18 cellular contexts compared by ENCODE assay signal in genomic region chr3:19190602-19191001, GRCh38. TPM values are rescaled to one million over a fixed set of nuclear protein-coding genes. Genes with fewer than 3 reads are reported as not detected.
DNase-seq lines count a peak whose midpoint lies in the region; ATAC-seq lines count a peak whose summit lies in the region.
"Had no signal": no experiment of that assay in that cellular context is flagged by ENCODE, and none has a peak within 500 bp of the region (broad histone marks: within the 10 kb centered on the region; RNA-seq: fewer than 3 reads in every experiment).

No MANE protein-coding gene starts in this region.

- DNase-seq in NCI-H2029 treated with DMSO at 0.1 percent for 48 hours (lab: John Stamatoyannopoulos, UW) (peak; percentile 23), head of caudate nucleus (no peak), left lobe of liver (ENCODE audit: low spot score) (no peak)
- no peak for DNase-seq in effector memory CD8-positive, alpha-beta T cell
- DNase-seq: DND-41, esophagus squamous epithelium, GOT3, left ventricle myocardium superior, NCI-H2171 treated with DMSO at 0.1 percent for 48 hours, SK-N-SH, WERI-Rb-1 had no signal

- no peaks in the 10 kb centered on the region for H3K36me3 Mint-ChIP-seq in effector memory CD8-positive, alpha-beta T cell (ENCODE audit: insufficient read depth)

- no peak overlapping the region for H3K4me3 Mint-ChIP-seq in effector memory CD8-positive, alpha-beta T cell
- H3K4me3 Mint-ChIP-seq: B cell, neural crest cell had no signal

- no peak overlapping the region for H3K27ac Mint-ChIP-seq in effector memory CD8-positive, alpha-beta T cell
- H3K27ac Mint-ChIP-seq: B cell had no signal

- no peaks in the 10 kb centered on the region for H3K27me3 Mint-ChIP-seq in effector memory CD8-positive, alpha-beta T cell
- H3K27me3 Mint-ChIP-seq: B cell had no signal

- peaks cover 0 to 1% of the 10 kb centered on the region in 2 donors for H3K9me3 Mint-ChIP-seq in effector memory CD8-positive, alpha-beta T cell
- H3K9me3 Mint-ChIP-seq: neural crest cell had no signal

- no peaks in the 10 kb centered on the region for H3K4me1 Mint-ChIP-seq in effector memory CD8-positive, alpha-beta T cell (ENCODE audit: low read depth in 2 of 2)
- H3K4me1 Mint-ChIP-seq: neural crest cell had no signal

- intact Hi-C loops in head of caudate nucleus (cut with DNase I) = no loop called here

- ATAC-seq in GM18520 (IDR thresholded peaks at IDR 0.05; ENCODE audit: unreplicated experiment) = peak; percentile 84
- peak; percentile 73 for ATAC-seq in GM21381 (IDR thresholded peaks at IDR 0.05; ENCODE audit: unreplicated experiment)
- peak; percentile 79 for ATAC-seq in HG03095 (IDR thresholded peaks at IDR 0.05; ENCODE audit: unreplicated experiment)
- no peak for ATAC-seq in HG03135 (IDR thresholded peaks at IDR 0.05; ENCODE audit: unreplicated experiment)
- no peak for ATAC-seq in left lobe of liver
- ATAC-seq in effector memory CD8-positive, alpha-beta T cell (replicated peaks) = no peak
- ATAC-seq: left ventricle myocardium superior had no signal

RNA-seq across cellular contexts. Expression of gene KCNH8, which starts 42.3 kb away (rescaled TPM):
- not detected for total RNA-seq in left lobe of liver
- total RNA-seq: M059J had no signal

Comparison
In these comparisons a context has a peak if more than half of its experiments do, and no peak if none do; other contexts are left out.
1. ATAC-seq: peak in GM18520 (single experiment), GM21381 (single experiment) and HG03095 (single experiment); none in HG03135 (single experiment), left lobe of liver (single experiment) and effector memory CD8-positive, alpha-beta T cell (single experiment).